ENCODE assay signal across 35 cellular contexts in the genomic region with DNA sequence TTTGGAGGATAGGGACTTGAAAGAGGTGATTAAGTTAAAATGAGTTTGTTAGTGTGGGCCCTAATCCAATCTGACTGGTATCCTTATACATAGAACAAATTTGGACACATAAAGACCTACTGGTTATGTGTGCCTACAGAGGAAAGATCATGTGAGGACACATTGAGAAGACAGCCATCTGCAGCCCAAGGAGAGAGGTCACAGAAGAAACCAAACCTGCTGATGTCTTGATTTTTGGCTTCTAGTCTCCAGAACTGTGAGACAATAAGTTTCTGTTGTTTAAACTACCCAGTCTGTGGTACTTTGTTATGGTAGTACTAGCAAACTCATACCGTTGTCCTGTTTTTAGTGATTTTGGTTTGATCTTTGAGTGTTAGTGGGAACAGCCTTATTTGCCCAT. TPM values are rescaled to one million over a fixed set of nuclear protein-coding genes. Genes with fewer than 3 reads are reported as not detected.
"Had no signal": no experiment of that assay in that cellular context is flagged by ENCODE, and none has a peak within 500 bp of the region (broad histone marks: within the 10 kb centered on the region; RNA-seq: fewer than 3 reads in every experiment).

No MANE protein-coding gene starts in this region.

- DNase-seq: activated B cell treated with CpG ODN at 0.5 μM for 24 hours; activated CD4-positive, alpha-beta memory T cell treated with anti-CD3 and anti-CD28 coated beads for 36 hours; activated CD4-positive, alpha-beta T cell treated with anti-CD3 and anti-CD28 coated beads for 4 hours; activated CD4-positive, alpha-beta T cell treated with anti-CD3 and anti-CD28 coated beads, Interleukin-2, amount 10 ng/mL, durations not matched to agents 24 days and 14 days; activated CD4-positive, alpha-beta T cell treated with anti-CD3 and anti-CD28 coated beads, Interleukin-2, amount 50 U/mL, for 1 hour; activated CD4-positive, alpha-beta T cell treated with anti-CD3 and anti-CD28 coated beads, Interleukin-2, amount 50 U/mL, for 4 hours; activated CD4-positive, CD25-positive, alpha-beta regulatory T cell treated with anti-CD3 and anti-CD28 coated beads, Interleukin-2, amount 50 U/mL, for 72 hours; activated CD8-positive, alpha-beta memory T cell treated with anti-CD3 and anti-CD28 coated beads, Interleukin-2, amount 50 U/mL, for 4 hours; activated CD8-positive, alpha-beta T cell treated with anti-CD3 and anti-CD28 coated beads for 36 hours; activated effector memory CD4-positive, alpha-beta T cell treated with anti-CD3 and anti-CD28 coated beads, Interleukin-2, amount 50 U/mL, for 16 hours; activated gamma-delta T cell treated with Interleukin-2 at 50 U/mL for 16 hours; activated naive CD4-positive, alpha-beta T cell; activated naive CD4-positive, alpha-beta T cell treated with anti-CD3 and anti-CD28 coated beads for 36 hours; activated naive CD4-positive, alpha-beta T cell treated with anti-CD3 and anti-CD28 coated beads, Interleukin-2, amount 50 U/mL, for 16 hours; activated naive CD8-positive, alpha-beta T cell treated with anti-CD3 and anti-CD28 coated beads for 36 hours; activated T-cell treated with anti-CD3 and anti-CD28 coated beads for 4 hours; activated T-cell treated with anti-CD3 and anti-CD28 coated beads, Interleukin-2, amount 50 U/mL, for 1 hour; activated T-cell treated with anti-CD3 and anti-CD28 coated beads, Interleukin-2, amount 50 U/mL, for 4 hours; activated T-cell treated with anti-CD3 and anti-CD28 coated beads, Interleukin-2, amount 50 U/mL, for 72 hours; adrenal gland; amniotic stem cell; aorta; body of pancreas; brain microvascular endothelial cell; central memory CD4-positive, alpha-beta T cell; T-helper 2 cell; T-helper 9 cell had no signal

- H3K9me3 ChIP-seq: adrenal gland, body of pancreas, breast epithelium had no signal

- H3K4me3 ChIP-seq: adrenal gland, body of pancreas, breast epithelium had no signal

- H3K27me3 ChIP-seq: adrenal gland, body of pancreas, brain microvascular endothelial cell, breast epithelium had no signal

- H3K27ac ChIP-seq: adrenal gland, body of pancreas, brain microvascular endothelial cell, breast epithelium, VCaP had no signal

- FAIRE-seq: astrocyte, TTC549 had no signal

- H3K4me1 ChIP-seq: body of pancreas, breast epithelium had no signal

- ATAC-seq: activated CD8-positive, alpha-beta T cell treated with anti-CD3 and anti-CD28 coated beads for 36 hours; activated naive CD4-positive, alpha-beta T cell treated with anti-CD3 and anti-CD28 coated beads, Interleukin-2, amount 50 U/mL, for 72 hours; activated T-cell treated with anti-CD3 and anti-CD28 coated beads, Interleukin-2, amount 50 U/mL, for 4 hours; activated T-cell treated with anti-CD3 and anti-CD28 coated beads, Interleukin-2, amount 50 U/mL, for 72 hours; activated T-helper 17 cell treated with anti-CD3 and anti-CD28 coated beads, Interleukin-2, amount 50 U/mL, for 72 hours; body of pancreas had no signal

- H3K36me3 ChIP-seq: adrenal gland, brain microvascular endothelial cell, breast epithelium had no signal

RNA-seq across cellular contexts. Expression of a gene that starts 18.3 kb away (rescaled TPM):
- total RNA-seq: activated B cell treated with CpG ODN at 0.5 μM for 24 hours; activated CD4-positive, alpha-beta memory T cell treated with anti-CD3 and anti-CD28 coated beads for 36 hours; activated CD4-positive, alpha-beta T cell treated with anti-CD3 and anti-CD28 coated beads, Interleukin-2, amount 10 ng/mL, durations not matched to agents 24 days and 14 days; activated CD8-positive, alpha-beta memory T cell treated with anti-CD3 and anti-CD28 coated beads for 36 hours; activated CD8-positive, alpha-beta T cell treated with anti-CD3 and anti-CD28 coated beads for 36 hours; activated naive CD4-positive, alpha-beta T cell treated with anti-CD3 and anti-CD28 coated beads for 36 hours; activated naive CD4-positive, alpha-beta T cell treated with anti-CD3 and anti-CD28 coated beads, Interleukin-2, amount 50 U/mL, for 72 hours; activated naive CD8-positive, alpha-beta T cell treated with anti-CD3 and anti-CD28 coated beads for 36 hours; activated T-cell treated with anti-CD3 and anti-CD28 coated beads, Interleukin-2, amount 50 U/mL, for 4 hours; activated T-cell treated with anti-CD3 and anti-CD28 coated beads, Interleukin-2, amount 50 U/mL, for 72 hours; activated T-helper 1 cell treated with anti-CD3 and anti-CD28 coated beads, Interleukin-12 subunit alpha, Interleukin-12 subunit beta, Interleukin-2, Interleukin-4 antibody, amounts not matched to agents 30 ng/mL and 10 ng/mL and 1 ng/mL, durations not matched to agents 14 hours and 24 hours and 36 hours; activated T-helper 17 cell treated with anti-CD3 and anti-CD28 coated beads, Interleukin-2, amount 50 U/mL, for 72 hours had no signal
